Comparison of ENCODE assay signal across 8 cellular contexts in genomic region chr11:46826310-46827044, GRCh38. TPM values are rescaled to one million over a fixed set of nuclear protein-coding genes. Genes with fewer than 3 reads are reported as not detected.
DNase-seq lines count a peak whose midpoint lies in the region; ATAC-seq, FAIRE-seq and TF ChIP-seq lines count a peak whose summit lies in the region.

No MANE protein-coding gene starts in this region.

- H3K9me3 ChIP-seq in SJCRH30 (replicated peaks) = no peaks in the 10 kb centered on the region; the same call in 1 of the 2 replicates
- no peaks in the 10 kb centered on the region for H3K9me3 ChIP-seq in neutrophil

- DNase-seq in AG10803 (ENCODE audit: low read depth) (peak; percentile 67), GM19239 (ENCODE audit: insufficient read length, low spot score) (peak; percentile 55), SJCRH30 (peak; percentile 37 to 51), globus pallidus (ENCODE audit: low spot score) (peak; percentile 85), substantia nigra (lab: John Stamatoyannopoulos, UW) (peak in 48 of 49 donors; percentile 22 to 89 (median 75))
- DNase-seq in activated naive CD4-positive, alpha-beta T cell treated with anti-CD3 and anti-CD28 coated beads, Interleukin-2, amount 50 U/mL, for 16 hours = peak; percentile 77

- no peak overlapping the region for H3K27ac ChIP-seq in SJCRH30
- H3K27ac ChIP-seq in neutrophil = peak overlapping the region; percentile 70
- peak overlapping the region; percentile 70 for H3K27ac ChIP-seq in substantia nigra (ENCODE audit: low read depth, low read length, poor library complexity, severe bottlenecking)

- H3K27me3 ChIP-seq in SJCRH30 (no peaks in the 10 kb centered on the region), neutrophil (no peaks in the 10 kb centered on the region)

- peaks cover 27% of the 10 kb centered on the region for H3K36me3 ChIP-seq in SJCRH30
- no peaks in the 10 kb centered on the region for H3K36me3 ChIP-seq in neutrophil

- H3K4me3 ChIP-seq in AG10803 (ENCODE audit: low read length) = peak overlapping the region; percentile 87
- H3K4me3 ChIP-seq in SJCRH30 = peak overlapping the region; percentile 18; the same call in 1 of the 2 replicates
- H3K4me3 ChIP-seq in neutrophil (ENCODE audit: low read depth in 1 of 2, low read length in 1 of 2) = peak overlapping the region; percentile 79 to 83

- FAIRE-seq in GM19239 (lab: Jason Lieb, UNC) = peak; percentile 53

- ATAC-seq in HG03442 (IDR thresholded peaks at IDR 0.05; ENCODE audit: unreplicated experiment) = peak; percentile 84

- TF ChIP-seq CTCF in AG10803 (conservative IDR thresholded peaks at IDR 0.05; ENCODE audit: low read length) (peak; percentile 13; the same call in 1 of the 2 replicates), neutrophil (IDR thresholded peaks at IDR 0.05) (peak; percentile 28)

- H3K4me1 ChIP-seq in SJCRH30 (no peaks in the 10 kb centered on the region), neutrophil (ENCODE audit: control insufficient read depth in 1 of 2, insufficient read depth in 1 of 2, low read depth in 1 of 2, low read length in 1 of 2) (peaks cover 11 to 13% of the 10 kb centered on the region in 2 experiments)

RNA-seq across cellular contexts. Expression of gene CKAP5, which starts 19.6 kb away (rescaled TPM):
- total RNA-seq in SJCRH30 (2014; rRNA removed; shearing (Covaris generic)) = 176 and 184 TPM in 2 replicates

Comparison
In these comparisons a context has a peak if more than half of its experiments do, and no peak if none do; other contexts are left out.
1. H3K4me3 ChIP-seq: peak in every context shown above with its lines; median percentile 87 in AG10803; 81 in neutrophil; 18 in SJCRH30.